ENCODE assay signal across 9 cellular contexts in the genomic region with DNA sequence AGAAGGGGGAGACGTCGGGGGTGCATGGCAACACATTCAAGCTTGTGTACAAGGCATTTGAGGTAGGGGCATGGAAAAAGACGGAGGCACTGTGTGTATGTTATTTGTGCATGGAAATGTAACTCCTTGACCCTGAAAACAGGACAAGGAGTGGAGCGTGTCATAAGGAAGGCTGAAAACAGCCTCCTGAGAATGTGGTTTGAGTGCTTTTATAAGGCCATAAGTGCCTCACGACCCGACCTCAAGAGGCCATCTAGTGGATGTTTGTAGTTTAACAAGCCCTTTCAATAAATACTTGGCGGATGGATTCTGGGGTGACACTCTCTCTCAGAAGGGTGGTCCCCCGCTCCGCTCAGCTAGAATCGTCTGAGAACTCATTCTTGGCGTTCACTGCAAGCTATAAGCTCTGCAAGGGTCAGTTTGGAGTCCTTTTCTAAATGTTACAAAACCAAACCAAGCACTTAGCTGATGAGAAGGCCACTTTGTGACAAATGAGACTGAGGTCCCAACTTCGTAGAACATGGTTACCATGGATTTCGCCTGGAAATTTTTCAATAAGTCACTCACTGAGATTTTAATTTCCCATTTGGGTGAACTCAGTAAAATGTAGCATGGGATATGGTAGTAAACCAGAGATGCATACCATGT. TPM values are rescaled to one million over a fixed set of nuclear protein-coding genes. Genes with fewer than 3 reads are reported as not detected.
DNase-seq lines count a peak whose midpoint lies in the region; ATAC-seq, FAIRE-seq and TF ChIP-seq lines count a peak whose summit lies in the region.
"Had no signal": no experiment of that assay in that cellular context is flagged by ENCODE, and none has a peak within 500 bp of the region (broad histone marks: within the 10 kb centered on the region; RNA-seq: fewer than 3 reads in every experiment).

No MANE protein-coding gene starts in this region.

- H3K4me3 ChIP-seq in HFF-Myc (replicated peaks; ENCODE audit: low read depth, low read length) (no peak overlapping the region), SU-DHL-6 (ENCODE audit: insufficient read depth, low read length, poor library complexity, severe bottlenecking) (no peak overlapping the region), right atrium auricular region (no peak overlapping the region)

- H3K36me3 ChIP-seq in SU-DHL-6 (ENCODE audit: low read length) (no peaks in the 10 kb centered on the region), right atrium auricular region (no peaks in the 10 kb centered on the region)

- peak; percentile 47 for TF ChIP-seq CTCF in HFF-Myc (IDR thresholded peaks at IDR 0.05; ENCODE audit: low read depth, low read length, missing control alignments)
- TF ChIP-seq CTCF in SU-DHL-6 (IDR thresholded peaks at IDR 0.05; ENCODE audit: insufficient read depth, low read length, poor library complexity, severe bottlenecking): peak; percentile 23
- TF ChIP-seq CTCF in right atrium auricular region (IDR thresholded peaks at IDR 0.05): peak; percentile 36 to 68

- no peak overlapping the region for H3K9ac ChIP-seq in SU-DHL-6 (ENCODE audit: low read length)

- no peaks in the 10 kb centered on the region for H4K20me1 ChIP-seq in SU-DHL-6 (ENCODE audit: low read depth, low read length)

- no peak overlapping the region for H2AFZ ChIP-seq in SU-DHL-6 (ENCODE audit: low read depth, low read length, severe bottlenecking)

- DNase-seq in NCI-H748 (lab: John Stamatoyannopoulos, UW; ENCODE audit: unreplicated experiment) (peak; percentile 30), NCI-H748 treated with DMSO at 0.1 percent for 48 hours (lab: John Stamatoyannopoulos, UW) (no peak), HFF-Myc (ENCODE audit: extremely low read depth, low read depth) (no peak), right atrium auricular region (ENCODE audit: low spot score) (no peak), HTR-8/SVneo (ENCODE audit: insufficient read length, low spot score) (no peak)

- H3K9me3 ChIP-seq in SU-DHL-6 (ENCODE audit: insufficient read depth, low read length): no peaks in the 10 kb centered on the region
- H3K9me3 ChIP-seq in right atrium auricular region: no peaks in the 10 kb centered on the region

- FAIRE-seq in HTR-8/SVneo (lab: Jason Lieb, UNC): no peak

- H3K9me2 ChIP-seq in SU-DHL-6 (replicated peaks; ENCODE audit: insufficient read depth, low read length): no peaks in the 10 kb centered on the region

- no peak for ATAC-seq in HG02840 (IDR thresholded peaks at IDR 0.05; ENCODE audit: low FRiP score, unreplicated experiment)
- no peak for ATAC-seq in HG03196 (IDR thresholded peaks at IDR 0.05; ENCODE audit: unreplicated experiment)

- H3K27ac ChIP-seq in SU-DHL-6 (ENCODE audit: low read depth, low read length) (no peak overlapping the region), right atrium auricular region (no peak overlapping the region)

- H3F3A ChIP-seq in SU-DHL-6 (ENCODE audit: insufficient read depth): no peaks in the 10 kb centered on the region

- H3K4me1 ChIP-seq in right atrium auricular region: peaks cover 0 to 4% of the 10 kb centered on the region in 2 donors

- no peak overlapping the region for H3K4me2 ChIP-seq in SU-DHL-6 (ENCODE audit: low read depth, low read length, poor library complexity, severe bottlenecking)

- H3K27me3 ChIP-seq in SU-DHL-6 (ENCODE audit: low read length): no peaks in the 10 kb centered on the region
- H3K27me3 ChIP-seq in right atrium auricular region: no peaks in the 10 kb centered on the region

- no peaks in the 10 kb centered on the region for H3K79me2 ChIP-seq in SU-DHL-6 (ENCODE audit: insufficient read depth, low read length)

RNA-seq across cellular contexts. Expression of a gene that starts 38.8 kb away (rescaled TPM):
- not detected for total RNA-seq in right atrium auricular region

RNA-seq across cellular contexts. Expression of a gene that starts 39.3 kb away (rescaled TPM):
- total RNA-seq in right atrium auricular region: not detected
- total RNA-seq: pulmonary artery endothelial cell had no signal
